In the genomic region with DNA sequence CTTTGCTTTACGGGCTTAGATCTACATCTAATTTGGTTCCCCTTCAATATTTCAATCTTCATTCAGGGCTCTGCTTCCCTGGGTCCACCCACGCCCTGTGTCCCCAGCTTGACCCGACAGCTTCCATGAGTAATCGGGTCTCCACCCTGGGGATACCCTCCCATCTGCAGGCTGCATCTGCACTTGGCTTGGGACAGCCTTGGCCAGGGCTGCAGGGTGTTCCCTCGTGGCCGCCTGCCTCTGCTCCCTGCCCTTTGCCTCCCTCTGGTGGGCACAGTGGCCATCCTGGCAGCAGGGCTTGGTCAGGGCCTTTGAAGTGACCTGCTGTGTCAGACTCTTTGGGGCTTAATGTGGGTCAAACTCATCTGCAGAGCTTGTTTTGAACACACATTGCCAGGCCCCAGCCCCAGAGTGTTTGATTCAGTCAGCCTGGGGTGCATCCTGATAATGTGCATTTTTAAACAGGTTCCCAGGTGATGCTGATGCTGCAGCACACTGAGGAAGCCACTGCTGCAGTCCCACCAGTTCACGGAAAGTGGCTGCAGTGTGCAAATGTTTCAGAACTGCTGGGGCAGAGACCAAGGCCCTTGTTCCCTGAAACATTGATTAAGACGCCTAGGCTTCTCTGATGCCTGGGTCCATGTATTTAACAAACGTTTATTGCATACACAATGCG, we compare ENCODE assay signal across 8 cellular contexts.
DNase-seq lines count a peak whose midpoint lies in the region; ATAC-seq and TF ChIP-seq lines count a peak whose summit lies in the region.

No MANE protein-coding gene starts in this region.

- no peak overlapping the region for H3K9ac ChIP-seq in colonic mucosa (ENCODE audit: low read depth in 2 of 2, low read length in 2 of 2)

- intact Hi-C loops in colonic mucosa (cut with DNase I), result no loop called here

- no peaks in the 10 kb centered on the region for H3K27me3 ChIP-seq in colonic mucosa

- no peak overlapping the region for H3K4me3 ChIP-seq in colonic mucosa

- no peaks in the 10 kb centered on the region for H3K4me1 ChIP-seq in colonic mucosa

- DNase-seq in NAMALWA (ENCODE audit: low spot score) (peak; percentile 16), colonic mucosa (peak; percentile 54), lung microvascular endothelial cell (ENCODE audit: low read depth in 2 of 2) (peak; percentile 19 to 56), NCI-H774 (lab: John Stamatoyannopoulos, UW) (no peak), NCI-H446 (lab: John Stamatoyannopoulos, UW) (no peak)

- H3K27ac ChIP-seq in colonic mucosa, result no peak overlapping the region

- TF ChIP-seq CTCF in GM12872 (IDR thresholded peaks at IDR 0.05; ENCODE audit: insufficient read depth, low read depth, low read length) (peak; percentile 40), colonic mucosa (IDR thresholded peaks at IDR 0.05) (peak; percentile 43)

- no peaks in the 10 kb centered on the region for H3K36me3 ChIP-seq in colonic mucosa

- no peak for ATAC-seq in HG03175 (IDR thresholded peaks at IDR 0.05; ENCODE audit: unreplicated experiment)
- ATAC-seq in GM18873 (IDR thresholded peaks at IDR 0.05; ENCODE audit: low FRiP score, unreplicated experiment), result no peak

- no peaks in the 10 kb centered on the region for H3K9me3 ChIP-seq in colonic mucosa

Comparison
In these comparisons a context has a peak if more than half of its experiments do, and no peak if none do; other contexts are left out.
1. DNase-seq: peak in NAMALWA (single experiment), colonic mucosa (single experiment) and lung microvascular endothelial cell (2 of 2); none in NCI-H774 (single experiment) and NCI-H446 (0 of 2).